ENCODE assay signal across 9 cellular contexts in genomic region chr7:30238721-30239441, GRCh38. TPM values are rescaled to one million over a fixed set of nuclear protein-coding genes. Genes with fewer than 3 reads are reported as not detected.
DNase-seq lines count a peak whose midpoint lies in the region; ATAC-seq and TF ChIP-seq lines count a peak whose summit lies in the region.
"Had no signal": no experiment of that assay in that cellular context is flagged by ENCODE, and none has a peak within 500 bp of the region (broad histone marks: within the 10 kb centered on the region; RNA-seq: fewer than 3 reads in every experiment).

No MANE protein-coding gene starts in this region.

- H3K36me3 Mint-ChIP-seq in brain = no peaks in the 10 kb centered on the region
- no peaks in the 10 kb centered on the region for H3K36me3 Mint-ChIP-seq in naive B cell

- H3K27ac Mint-ChIP-seq in brain (peak overlapping the region in 4 of 5 experiments; percentile 9 to 77 (median 50)), naive B cell (peak overlapping the region in 2 of 6 donors; percentile 75 to 87)

- TF ChIP-seq CTCF in brain (conservative IDR thresholded peaks at IDR 0.05) = no peak
- no peak for TF ChIP-seq CTCF in brain microvascular endothelial cell (IDR thresholded peaks at IDR 0.05; ENCODE audit: low read depth, low read length, missing control alignments)

- H3K9me3 Mint-ChIP-seq in brain (peaks cover 0 to 10% (median 0%) of the 10 kb centered on the region in 5 experiments), naive B cell (peaks cover 0 to 5% (median 0%) of the 10 kb centered on the region in 7 donors)

- H3K36me3 ChIP-seq in brain microvascular endothelial cell (replicated peaks) = no peaks in the 10 kb centered on the region

- H3K27me3 Mint-ChIP-seq in brain (no peaks in the 10 kb centered on the region), naive B cell (no peaks in the 10 kb centered on the region)

- in situ Hi-C loops in brain microvascular endothelial cell (cut with HindIII; ENCODE audit: low pct_ligation_motif_present, low sequenced_read_pairs) = no loop called here

- no peaks in the 10 kb centered on the region for H3K27me3 ChIP-seq in brain microvascular endothelial cell (replicated peaks)

- H3K4me3 Mint-ChIP-seq in brain (no peak overlapping the region), naive B cell (peak overlapping the region in 2 of 8 donors; percentile 3 to 7)

- no peak overlapping the region for H3K27ac ChIP-seq in brain microvascular endothelial cell

- ATAC-seq in GM18511 (IDR thresholded peaks at IDR 0.05; ENCODE audit: unreplicated experiment) (peak; percentile 65), HG02938 (IDR thresholded peaks at IDR 0.05; ENCODE audit: unreplicated experiment) (peak; percentile 67), naive B cell (ENCODE audit: low read depth in 2 of 2) (peak; percentile 70 to 78)
- ATAC-seq: HCT116 had no signal

- no peak overlapping the region for H3K4me3 ChIP-seq in brain microvascular endothelial cell (ENCODE audit: low read depth, low read length)

- peak; percentile 54 for DNase-seq in Ammon's horn (ENCODE audit: low spot score)
- peak; percentile 83 for DNase-seq in NCI-H2171 (lab: John Stamatoyannopoulos, UW)
- peak; percentile 4 for DNase-seq in naive B cell
- no peak for DNase-seq in brain microvascular endothelial cell
- DNase-seq in T1000 (lab: John Stamatoyannopoulos, UW) = no peak

- peaks cover 35% of the 10 kb centered on the region for H3K4me1 Mint-ChIP-seq in brain
- H3K4me1 Mint-ChIP-seq in naive B cell = peaks cover 25 to 28% (median 27%) of the 10 kb centered on the region in 3 donors

RNA-seq across cellular contexts. Expression of gene ZNRF2, which starts 45.5 kb away (rescaled TPM):
- polyA plus RNA-seq in brain (ENCODE audit: insufficient read depth, low read depth, low replicate concordance) = 7.9 TPM
- 1 to 10 TPM in 5 of 6 donors, under 1 TPM in 1; 0.84 to 7.7 (median 2.8) TPM for polyA plus RNA-seq in naive B cell (ENCODE audit: low read depth in 6 of 6)

Comparison
In these comparisons a context has a peak if more than half of its experiments do, and no peak if none do; other contexts are left out.
1. DNase-seq: peak in Ammon's horn (single experiment), NCI-H2171 (single experiment) and naive B cell (single experiment); none in brain microvascular endothelial cell (single experiment) and T1000 (single experiment).
2. Peak in every context shown above with its lines, with median percentiles within 50 percentile points of each other: ATAC-seq.